In the genomic region with DNA sequence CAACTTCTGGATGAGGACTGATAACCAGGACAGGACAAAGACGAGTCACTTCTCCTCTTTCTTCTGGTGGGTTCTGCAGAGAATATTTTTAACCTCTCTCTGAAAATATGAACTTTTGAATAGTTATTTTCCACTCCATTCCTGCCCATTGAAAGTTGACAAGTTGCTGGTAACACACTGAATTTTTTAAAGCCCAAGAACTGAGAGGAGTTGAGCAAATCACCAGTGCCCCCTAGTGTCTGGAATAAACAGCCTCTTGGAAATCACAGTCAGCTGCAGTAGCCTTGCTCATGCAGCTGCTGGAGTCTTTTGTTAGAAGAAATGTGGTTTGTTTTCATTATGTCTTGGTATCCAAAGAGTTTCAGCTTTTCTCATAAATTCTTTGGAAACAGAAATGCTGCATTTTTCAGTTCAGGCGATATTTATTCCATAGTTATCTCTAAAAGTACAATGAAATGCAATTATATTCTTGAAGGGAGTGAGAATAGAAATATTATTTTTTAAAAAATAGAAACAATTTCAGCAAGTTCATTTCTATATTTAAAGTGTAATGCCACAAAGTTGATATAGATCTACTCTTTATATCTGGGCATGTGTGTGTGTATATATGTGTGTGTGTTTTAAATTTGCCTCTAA, we compare ENCODE assay signal across 8 cellular contexts.
A peak's percentile ranks its signal among the peaks of the same experiment; 100 is the strongest.
DNase-seq lines count a peak whose midpoint lies in the region; ATAC-seq and TF ChIP-seq lines count a peak whose summit lies in the region.

No MANE protein-coding gene starts in this region.

- DNase-seq in A673 (ENCODE audit: low spot score) = peak; percentile 94
- peak; percentile 44 for DNase-seq in NCI-H226
- DNase-seq in cerebellar cortex (ENCODE audit: low spot score) = peak; percentile 77
- DNase-seq in left kidney (ENCODE audit: low read depth, low spot score) = peak; percentile 92
- peak; percentile 26 to 56 for DNase-seq in stimulated activated CD4-positive, alpha-beta T cell treated with anti-CD3 and anti-CD28 coated beads, Interleukin-4, amount 100 ng/mL, for 48 hours (ENCODE audit: low read depth in 2 of 2)

- H3K36me3 ChIP-seq in A673 (ENCODE audit: insufficient read depth, low read length, poor library complexity, severe bottlenecking) = peaks cover 7% of the 10 kb centered on the region

- peaks cover 29% of the 10 kb centered on the region for H3K4me1 ChIP-seq in A673 (ENCODE audit: insufficient read depth, low read length, poor library complexity, severe bottlenecking)

- intact Hi-C loops in A673 (cut with micrococcal nuclease; ENCODE audit: unreplicated experiment) = loop anchor here (1.0 to 10.0 kb wide), 4 partner anchors 405 to 1241 kb away; no protein-coding TSS in a partner anchor

- CTCF ChIA-PET in A673 (lab: Charles Lee) = interaction anchor here (0.8 to 1.3 kb wide), 2 partner anchors 16 to 455 kb away, joined by 3 read pairs; no protein-coding TSS in a partner anchor

- BruUV-seq in A673 (replicated peaks; lab: Mats Ljungman, UMichigan) = no TSS peak

- ATAC-seq in GM18517 (IDR thresholded peaks at IDR 0.05; ENCODE audit: unreplicated experiment) = peak; percentile 91
- peak; percentile 82 for ATAC-seq in HG03095 (IDR thresholded peaks at IDR 0.05; ENCODE audit: unreplicated experiment)
- ATAC-seq in activated CD4-positive, CD25-positive, alpha-beta regulatory T cell treated with anti-CD3 and anti-CD28 coated beads, Interleukin-2, amount 50 U/mL, for 24 hours = peak; percentile 62 to 65

- no peak overlapping the region for H3K4me3 ChIP-seq in A673 (ENCODE audit: low read depth, low read length, poor library complexity, severe bottlenecking)

- POLR2A ChIA-PET in A673 (lab: Charles Lee; ENCODE audit: low non-redundant PET) = interaction anchor here (0.7 kb wide), 1 partner anchor 444 kb away, joined by 3 read pairs; no protein-coding TSS in a partner anchor

- peak overlapping the region; percentile 53 for H3K27ac ChIP-seq in A673 (ENCODE audit: low read depth, low read length, poor library complexity, severe bottlenecking)

- peak; percentile 95 for TF ChIP-seq CTCF in A673 (conservative IDR thresholded peaks at IDR 0.05; ENCODE audit: low read depth, low read length)

- H3K27me3 ChIP-seq in A673 (replicated peaks; ENCODE audit: insufficient read depth, low read depth, low read length, poor library complexity) = no peaks in the 10 kb centered on the region

- peaks cover 16% of the 10 kb centered on the region for H3K9me3 ChIP-seq in A673 (ENCODE audit: low read depth, low read length, poor library complexity, severe bottlenecking)

Comparison
In these comparisons a context has a peak if more than half of its experiments do, and no peak if none do; other contexts are left out.
1. DNase-seq: peak in every context shown above with its lines; median percentile 94 in A673; 92 in left kidney; 77 in cerebellar cortex; 44 in NCI-H226; 41 in stimulated activated CD4-positive, alpha-beta T cell treated with anti-CD3 and anti-CD28 coated beads, Interleukin-4, amount 100 ng/mL, for 48 hours.